In the genomic region with DNA sequence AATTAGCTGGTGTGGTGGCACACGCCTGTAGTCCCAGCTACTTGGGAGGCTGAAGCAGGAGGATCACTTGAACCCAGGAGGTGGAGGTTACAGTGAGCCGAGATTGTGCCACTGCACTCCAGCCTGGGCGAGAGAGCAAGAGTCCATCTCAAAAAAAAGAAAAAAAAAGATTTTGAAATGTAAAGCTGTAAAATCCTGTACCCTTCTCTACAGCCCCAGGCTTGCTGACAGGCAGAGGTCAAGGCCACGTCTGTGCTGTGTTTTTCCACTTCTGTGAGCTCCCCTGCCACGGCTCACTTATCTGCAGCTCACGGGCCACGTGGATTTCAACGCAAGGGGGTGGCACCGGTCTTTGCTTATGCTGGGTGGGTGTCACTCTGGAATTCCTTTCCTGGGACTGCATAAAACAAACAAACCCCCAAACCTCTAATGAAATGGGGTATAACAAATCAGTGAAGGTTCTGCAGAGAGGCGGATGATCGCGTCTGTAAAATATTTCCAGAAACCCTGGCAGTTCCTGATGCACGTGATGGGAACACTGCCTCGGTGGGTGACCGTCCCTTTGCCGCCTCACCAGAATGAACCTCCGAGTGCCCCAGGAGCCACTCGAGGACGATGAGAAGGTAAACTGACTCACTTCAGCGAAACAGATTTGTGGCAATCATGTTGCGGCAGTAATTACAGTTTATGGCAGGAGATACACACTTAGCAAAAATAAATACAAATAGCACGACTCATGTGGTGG, we compare ENCODE assay signal across 22 cellular contexts.
"Had no signal": no experiment of that assay in that cellular context is flagged by ENCODE, and none has a peak within 500 bp of the region (broad histone marks: within the 10 kb centered on the region; RNA-seq: fewer than 3 reads in every experiment).

No MANE protein-coding gene starts in this region.

- H3K4me3 Mint-ChIP-seq: activated CD4-positive, alpha-beta T cell treated with anti-CD3 and anti-CD28 coated beads, Interleukin-2, amount 10 ng/mL, durations not matched to agents 7 days and 5 days; activated CD8-positive, alpha-beta T cell treated with anti-CD3 and anti-CD28 coated beads, Interleukin-2, amount 10 ng/mL, durations not matched to agents 7 days and 5 days; activated naive CD4-positive, alpha-beta T cell treated with anti-CD3 and anti-CD28 coated beads, Interleukin-2, amount 10 ng/mL, durations not matched to agents 7 days and 5 days; activated naive CD8-positive, alpha-beta T cell treated with anti-CD3 and anti-CD28 coated beads, Interleukin-2, amount 50 U/mL, for 24 hours; activated T-cell treated with anti-CD3 and anti-CD28 coated beads, Interleukin-2, amount 50 U/mL, for 24 hours; brain; endodermal cell; stimulated activated naive CD8-positive, alpha-beta T cell treated with anti-CD3 and anti-CD28 coated beads, Interleukin-15, Interleukin-2, amounts not matched to agents 100 ng/mL and 50 ng/mL, for 24 hours had no signal

- H3K36me3 ChIP-seq: colonic mucosa, left lung, tibial nerve had no signal

- DNase-seq: activated CD4-positive, alpha-beta T cell treated with anti-CD3 and anti-CD28 coated beads, Interleukin-2, amount 10 ng/mL, durations not matched to agents 7 days and 5 days; activated CD8-positive, alpha-beta T cell treated with anti-CD3 and anti-CD28 coated beads, Interleukin-2, amount 10 ng/mL, durations not matched to agents 7 days and 5 days; activated naive CD4-positive, alpha-beta T cell treated with anti-CD3 and anti-CD28 coated beads, Interleukin-2, amount 10 ng/mL, durations not matched to agents 7 days and 5 days; activated naive CD8-positive, alpha-beta T cell treated with anti-CD3 and anti-CD28 coated beads, Interleukin-2, amount 50 U/mL, for 24 hours; activated T-cell treated with anti-CD3 and anti-CD28 coated beads, Interleukin-2, amount 50 U/mL, for 24 hours; anterior cingulate cortex; caudate nucleus; colonic mucosa; foreskin melanocyte; hypothalamus; islet precursor cell; left lung; mammary epithelial cell; occipital lobe; retina; stimulated activated CD4-positive, alpha-beta T cell treated with anti-CD3 and anti-CD28 coated beads, Interleukin-2, amount 100 ng/mL, for 24 hours had no signal

- H3K27ac ChIP-seq: colonic mucosa, left lung, tibial nerve had no signal

- H3K4me1 ChIP-seq: colonic mucosa had no signal

- H3K4me3 ChIP-seq: colonic mucosa, left lung, tibial nerve had no signal

- H3K4me1 Mint-ChIP-seq: activated CD4-positive, alpha-beta T cell treated with anti-CD3 and anti-CD28 coated beads, Interleukin-2, amount 10 ng/mL, durations not matched to agents 7 days and 5 days; activated naive CD4-positive, alpha-beta T cell treated with anti-CD3 and anti-CD28 coated beads, Interleukin-2, amount 10 ng/mL, durations not matched to agents 7 days and 5 days; activated naive CD8-positive, alpha-beta T cell treated with anti-CD3 and anti-CD28 coated beads, Interleukin-2, amount 50 U/mL, for 24 hours had no signal

- H3K27me3 ChIP-seq: colonic mucosa had no signal

- H3K27ac Mint-ChIP-seq: activated CD4-positive, alpha-beta T cell treated with anti-CD3 and anti-CD28 coated beads, Interleukin-2, amount 10 ng/mL, durations not matched to agents 7 days and 5 days; activated CD8-positive, alpha-beta T cell treated with anti-CD3 and anti-CD28 coated beads, Interleukin-2, amount 10 ng/mL, durations not matched to agents 7 days and 5 days; activated naive CD4-positive, alpha-beta T cell treated with anti-CD3 and anti-CD28 coated beads, Interleukin-2, amount 10 ng/mL, durations not matched to agents 7 days and 5 days; activated naive CD8-positive, alpha-beta T cell treated with anti-CD3 and anti-CD28 coated beads, Interleukin-2, amount 50 U/mL, for 24 hours; activated T-cell treated with anti-CD3 and anti-CD28 coated beads, Interleukin-2, amount 50 U/mL, for 24 hours; activated T-helper 2 cell treated with anti-CD3 and anti-CD28 coated beads, Interferon-gamma antibody, Interleukin-2, Interleukin-4, amounts not matched to agents 10 μg/mL and 5 μg/mL and 100 μg/mL, durations not matched to agents 14 hours and 24 hours and 36 hours; endodermal cell; stimulated activated naive CD8-positive, alpha-beta T cell treated with anti-CD3 and anti-CD28 coated beads, Interleukin-15, Interleukin-2, amounts not matched to agents 100 ng/mL and 50 ng/mL, for 24 hours had no signal

- ATAC-seq: activated CD4-positive, CD25-positive, alpha-beta regulatory T cell treated with anti-CD3 and anti-CD28 coated beads, Interleukin-2, amount 50 U/mL, for 24 hours; activated CD8-positive, alpha-beta T cell treated with anti-CD3 and anti-CD28 coated beads, Interleukin-2, amount 10 ng/mL, durations not matched to agents 7 days and 5 days; activated naive CD8-positive, alpha-beta T cell treated with anti-CD3 and anti-CD28 coated beads, Interleukin-2, amount 50 U/mL, for 24 hours had no signal

- H3K9me3 Mint-ChIP-seq: activated CD4-positive, alpha-beta T cell treated with anti-CD3 and anti-CD28 coated beads, Interleukin-2, amount 10 ng/mL, durations not matched to agents 7 days and 5 days; activated naive CD4-positive, alpha-beta T cell treated with anti-CD3 and anti-CD28 coated beads, Interleukin-2, amount 10 ng/mL, durations not matched to agents 7 days and 5 days; activated naive CD8-positive, alpha-beta T cell treated with anti-CD3 and anti-CD28 coated beads, Interleukin-2, amount 50 U/mL, for 24 hours; activated T-cell treated with anti-CD3 and anti-CD28 coated beads, Interleukin-2, amount 50 U/mL, for 24 hours; activated T-helper 2 cell treated with anti-CD3 and anti-CD28 coated beads, Interferon-gamma antibody, Interleukin-2, Interleukin-4, amounts not matched to agents 10 μg/mL and 5 μg/mL and 100 μg/mL, durations not matched to agents 14 hours and 24 hours and 36 hours; stimulated activated naive CD8-positive, alpha-beta T cell treated with anti-CD3 and anti-CD28 coated beads, Interleukin-15, Interleukin-2, amounts not matched to agents 100 ng/mL and 50 ng/mL, for 24 hours had no signal

- H3K36me3 Mint-ChIP-seq: activated naive CD4-positive, alpha-beta T cell treated with anti-CD3 and anti-CD28 coated beads, Interleukin-2, amount 10 ng/mL, durations not matched to agents 7 days and 5 days; brain had no signal

- H3K9me3 ChIP-seq: colonic mucosa, left lung, tibial nerve had no signal
